In the genomic region with DNA sequence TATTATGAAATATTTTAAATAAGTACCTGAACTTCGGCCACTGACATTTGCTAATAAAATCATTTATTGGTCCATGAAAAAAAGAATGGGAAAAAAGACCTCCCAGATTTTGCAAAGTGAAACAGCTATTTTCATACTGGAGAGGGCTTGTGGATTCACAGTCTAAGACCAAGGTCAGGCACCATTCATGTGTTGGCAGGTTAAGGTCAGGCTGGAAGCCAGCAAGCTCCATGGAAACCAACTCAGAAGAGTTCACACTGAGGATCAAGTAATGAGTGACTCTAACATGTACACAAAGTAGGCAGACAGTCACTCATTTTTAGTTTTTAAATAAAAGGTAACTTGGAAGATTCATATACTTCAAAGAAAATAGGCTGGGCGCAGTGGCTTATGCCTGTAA, we compare ENCODE assay signal across 15 cellular contexts. TPM values are rescaled to one million over a fixed set of nuclear protein-coding genes. Genes with fewer than 3 reads are reported as not detected.
DNase-seq lines count a peak whose midpoint lies in the region; ATAC-seq and TF ChIP-seq lines count a peak whose summit lies in the region.
"Had no signal": no experiment of that assay in that cellular context is flagged by ENCODE, and none has a peak within 500 bp of the region (broad histone marks: within the 10 kb centered on the region; RNA-seq: fewer than 3 reads in every experiment).

No MANE protein-coding gene starts in this region.

- no peaks in the 10 kb centered on the region for H3K27me3 Mint-ChIP-seq in natural killer cell (ENCODE audit: low read depth in 2 of 2)
- H3K27me3 Mint-ChIP-seq in natural killer cell treated with Interleukin-12 subunit alpha and Interleukin-12 subunit beta and Interleukin-15 and Interleukin-18, amount 100 ng/mL, for 72 hours, result no peaks in the 10 kb centered on the region
- H3K27me3 Mint-ChIP-seq in activated naive CD8-positive, alpha-beta T cell treated with anti-CD3 and anti-CD28 coated beads, Interleukin-2, amount 50 U/mL, for 24 hours, result no peaks in the 10 kb centered on the region
- H3K27me3 Mint-ChIP-seq: activated naive CD4-positive, alpha-beta T cell treated with anti-CD3 and anti-CD28 coated beads, Interleukin-2, amount 10 ng/mL, durations not matched to agents 7 days and 5 days had no signal

- TF ChIP-seq RAD21 in liver (IDR thresholded peaks at IDR 0.05), result peak; percentile 7 to 9

- H3K4me3 Mint-ChIP-seq in natural killer cell, result no peak overlapping the region
- H3K4me3 Mint-ChIP-seq in natural killer cell treated with Interleukin-12 subunit alpha and Interleukin-12 subunit beta and Interleukin-15 and Interleukin-18, amount 100 ng/mL, for 72 hours, result no peak overlapping the region
- peak overlapping the region; percentile 49 for H3K4me3 Mint-ChIP-seq in activated naive CD8-positive, alpha-beta T cell treated with anti-CD3 and anti-CD28 coated beads, Interleukin-2, amount 50 U/mL, for 24 hours

- H3K27me3 ChIP-seq in liver (ENCODE audit: control insufficient read depth in 4 of 4, insufficient read depth in 4 of 4, low read length in 3 of 4), result no peaks in the 10 kb centered on the region

- peaks cover 33 to 41% of the 10 kb centered on the region in 2 donors for H3K4me1 Mint-ChIP-seq in natural killer cell
- H3K4me1 Mint-ChIP-seq in natural killer cell treated with Interleukin-12 subunit alpha and Interleukin-12 subunit beta and Interleukin-15 and Interleukin-18, amount 100 ng/mL, for 72 hours (ENCODE audit: low read depth in 2 of 2), result peaks cover 34 to 39% of the 10 kb centered on the region in 2 donors
- H3K4me1 Mint-ChIP-seq in activated naive CD8-positive, alpha-beta T cell treated with anti-CD3 and anti-CD28 coated beads, Interleukin-2, amount 50 U/mL, for 24 hours, result peaks cover 65% of the 10 kb centered on the region

- no peaks in the 10 kb centered on the region for H3K9me3 Mint-ChIP-seq in natural killer cell
- no peaks in the 10 kb centered on the region for H3K9me3 Mint-ChIP-seq in natural killer cell treated with Interleukin-12 subunit alpha and Interleukin-12 subunit beta and Interleukin-15 and Interleukin-18, amount 100 ng/mL, for 72 hours
- no peaks in the 10 kb centered on the region for H3K9me3 Mint-ChIP-seq in activated naive CD8-positive, alpha-beta T cell treated with anti-CD3 and anti-CD28 coated beads, Interleukin-2, amount 50 U/mL, for 24 hours
- H3K9me3 Mint-ChIP-seq: activated naive CD4-positive, alpha-beta T cell treated with anti-CD3 and anti-CD28 coated beads, Interleukin-2, amount 10 ng/mL, durations not matched to agents 7 days and 5 days had no signal

- H3K36me3 Mint-ChIP-seq in natural killer cell, result peaks cover 13% of the 10 kb centered on the region
- H3K36me3 Mint-ChIP-seq in natural killer cell treated with Interleukin-12 subunit alpha and Interleukin-12 subunit beta and Interleukin-15 and Interleukin-18, amount 100 ng/mL, for 72 hours, result peaks cover 23% of the 10 kb centered on the region
- H3K36me3 Mint-ChIP-seq in activated naive CD8-positive, alpha-beta T cell treated with anti-CD3 and anti-CD28 coated beads, Interleukin-2, amount 50 U/mL, for 24 hours (ENCODE audit: low read depth), result peaks cover 52% of the 10 kb centered on the region

- peaks cover 7 to 40% (median 29%) of the 10 kb centered on the region in 4 donors for H3K36me3 ChIP-seq in liver (ENCODE audit: control insufficient read depth in 4 of 4, insufficient read depth in 3 of 4, low read depth in 1 of 4, low read length in 3 of 4)

- WGBS in liver, result 65% methylated on average over 2 of the region's 2 CpGs

- H3K27ac Mint-ChIP-seq in natural killer cell, result peak overlapping the region; percentile 31 to 36
- no peak overlapping the region for H3K27ac Mint-ChIP-seq in natural killer cell treated with Interleukin-12 subunit alpha and Interleukin-12 subunit beta and Interleukin-15 and Interleukin-18, amount 100 ng/mL, for 72 hours
- no peak overlapping the region for H3K27ac Mint-ChIP-seq in activated naive CD8-positive, alpha-beta T cell treated with anti-CD3 and anti-CD28 coated beads, Interleukin-2, amount 50 U/mL, for 24 hours
- H3K27ac Mint-ChIP-seq: activated naive CD4-positive, alpha-beta T cell treated with anti-CD3 and anti-CD28 coated beads, Interleukin-2, amount 10 ng/mL, durations not matched to agents 7 days and 5 days had no signal

- H3K9me3 ChIP-seq in liver (ENCODE audit: control insufficient read depth in 4 of 4, low read length in 3 of 4), result no peaks in the 10 kb centered on the region

- intact Hi-C loops in natural killer cell (cut with micrococcal nuclease), result no loop called here

- H3K4me1 ChIP-seq in liver (ENCODE audit: control insufficient read depth in 4 of 4, insufficient read depth in 4 of 4, low read length in 3 of 4), result peaks cover 7 to 32% (median 14%) of the 10 kb centered on the region in 4 donors

- no peak for DNase-seq in natural killer cell
- DNase-seq in natural killer cell treated with Interleukin-12 subunit alpha and Interleukin-12 subunit beta and Interleukin-15 and Interleukin-18, amount 100 ng/mL, for 72 hours (ENCODE audit: low spot score), result no peak
- no peak for DNase-seq in activated naive CD8-positive, alpha-beta T cell treated with anti-CD3 and anti-CD28 coated beads, Interleukin-2, amount 50 U/mL, for 24 hours
- DNase-seq in NCI-H2196 treated with DMSO at 0.1 percent for 48 hours (lab: John Stamatoyannopoulos, UW; ENCODE audit: unreplicated experiment), result no peak
- DNase-seq in GDM1 (lab: John Stamatoyannopoulos, UW), result no peak
- no peak for DNase-seq in stimulated activated CD4-positive, alpha-beta T cell treated with anti-CD3 and anti-CD28 coated beads, Interleukin-12 subunit alpha, Interleukin-12 subunit beta, amount 100 ng/mL, for 4 hours
- DNase-seq: activated CD4-positive, alpha-beta T cell treated with anti-CD3 and anti-CD28 coated beads, Interleukin-2, amount 50 U/mL, for 48 hours; activated naive CD4-positive, alpha-beta T cell treated with anti-CD3 and anti-CD28 coated beads, Interleukin-2, amount 10 ng/mL, durations not matched to agents 7 days and 5 days; GM23248; MV-4-11; stimulated activated CD4-positive, alpha-beta T cell treated with anti-CD3 and anti-CD28 coated beads, Interleukin-2, amount 100 ng/mL, for 24 hours; T-helper 2 cell had no signal

- H3K4me3 ChIP-seq in liver (ENCODE audit: low read depth in 1 of 3, low read length in 3 of 3), result no peak overlapping the region
- H3K4me3 ChIP-seq: GM23248 had no signal

- ATAC-seq in natural killer cell (no peak), HG02840 (IDR thresholded peaks at IDR 0.05; ENCODE audit: low FRiP score, unreplicated experiment) (no peak)
- no peak for ATAC-seq in natural killer cell treated with Interleukin-12 subunit alpha and Interleukin-12 subunit beta and Interleukin-15 and Interleukin-18, amount 100 ng/mL, for 72 hours
- ATAC-seq in activated naive CD8-positive, alpha-beta T cell treated with anti-CD3 and anti-CD28 coated beads, Interleukin-2, amount 50 U/mL, for 24 hours, result no peak
- ATAC-seq: Panc1 had no signal

- no peak overlapping the region for H3K9ac ChIP-seq in liver (ENCODE audit: low read depth in 1 of 2, low read length in 2 of 2)

- TF ChIP-seq CTCF in natural killer cell (IDR thresholded peaks at IDR 0.05) (no peak), liver (IDR thresholded peaks at IDR 0.05; ENCODE audit: low read depth, low read length, missing input control) (no peak)

- peak overlapping the region; percentile 11 to 32 for H3K27ac ChIP-seq in liver (ENCODE audit: low read depth in 1 of 2, low read length in 2 of 2)
- H3K27ac ChIP-seq: GM23248 had no signal

TF ChIP-seq in liver, 16 proteins besides CTCF, POLR2A, EP300 and RAD21 (continues in another document):
- TF ChIP-seq FOXA1 (IDR thresholded peaks at IDR 0.05) (no peak), HNF4G (IDR thresholded peaks at IDR 0.05) (no peak), EGR1 (IDR thresholded peaks at IDR 0.05; ENCODE audit: low read depth in 2 of 2) (no peak), REST (IDR thresholded peaks at IDR 0.05) (no peak)

RNA-seq across cellular contexts. Expression of gene DNAJA2, which starts 3.4 kb away (rescaled TPM):
- total RNA-seq in natural killer cell (10 to 100 TPM; 71.8 to 83.2 (median 74.5) TPM), liver (10 to 100 TPM; 22.7 to 32.8 TPM)
- total RNA-seq in natural killer cell treated with Interleukin-12 subunit alpha and Interleukin-12 subunit beta and Interleukin-15 and Interleukin-18, amount 100 ng/mL, for 72 hours, result 10 to 100 TPM; 54.0 to 58.4 TPM
- 10 to 100 TPM; 23.9 to 27.1 TPM for polyA plus RNA-seq in liver

Comparison
In these comparisons a context has a peak if more than half of its experiments do, and no peak if none do; other contexts are left out.
1. H3K27ac Mint-ChIP-seq: peak in natural killer cell (2 of 2); none in natural killer cell treated with Interleukin-12 subunit alpha and Interleukin-12 subunit beta and Interleukin-15 and Interleukin-18, amount 100 ng/mL, for 72 hours (0 of 2) and activated naive CD8-positive, alpha-beta T cell treated with anti-CD3 and anti-CD28 coated beads, Interleukin-2, amount 50 U/mL, for 24 hours (single experiment).